8 cellular contexts compared by ENCODE assay signal in genomic region chr12:7130537-7130790, GRCh38. TPM values are rescaled to one million over a fixed set of nuclear protein-coding genes. Genes with fewer than 3 reads are reported as not detected.
DNase-seq lines count a peak whose midpoint lies in the region; ATAC-seq and TF ChIP-seq lines count a peak whose summit lies in the region.

No MANE protein-coding gene starts in this region.

- no peak overlapping the region for H3K27ac ChIP-seq in SK-N-MC

- peaks cover 29% of the 10 kb centered on the region for H3K27me3 Mint-ChIP-seq in glutamatergic neuron (ENCODE audit: unreplicated experiment)

- H3K9ac ChIP-seq in SK-N-MC (ENCODE audit: insufficient read length) (peak overlapping the region; percentile 77), skeletal muscle satellite cell (ENCODE audit: low read depth, low read length) (peak overlapping the region; percentile 47)

- no peak for TF ChIP-seq CTCF in glutamatergic neuron (IDR thresholded peaks at IDR 0.05; ENCODE audit: partially characterized antibody, unreplicated experiment)

- peak overlapping the region; percentile 93 for H3K27ac Mint-ChIP-seq in glutamatergic neuron (ENCODE audit: unreplicated experiment)

- H3K4me2 ChIP-seq in skeletal muscle satellite cell (ENCODE audit: low read length), result peak overlapping the region; percentile 89

- peaks cover 10% of the 10 kb centered on the region for H3K4me1 Mint-ChIP-seq in glutamatergic neuron (ENCODE audit: low read depth, unreplicated experiment)

- H3K4me3 ChIP-seq in SK-N-MC (peak overlapping the region; percentile 81), skeletal muscle satellite cell (ENCODE audit: low read length) (peak overlapping the region; percentile 74)

- H3K4me3 Mint-ChIP-seq in glutamatergic neuron (ENCODE audit: unreplicated experiment), result peak overlapping the region; percentile 95

- H3K9me3 ChIP-seq in SK-N-MC (ENCODE audit: low read depth, low read length), result no peaks in the 10 kb centered on the region
- H3K9me3 ChIP-seq in skeletal muscle satellite cell (replicated peaks; ENCODE audit: low read length), result no peaks in the 10 kb centered on the region

- H3K36me3 ChIP-seq in SK-N-MC (ENCODE audit: insufficient read depth, low read length) (no peaks in the 10 kb centered on the region), skeletal muscle satellite cell (ENCODE audit: insufficient read depth, low read length) (no peaks in the 10 kb centered on the region)

- peaks cover 17% of the 10 kb centered on the region for H3K9me3 Mint-ChIP-seq in glutamatergic neuron (ENCODE audit: unreplicated experiment)

- H3K27me3 ChIP-seq in skeletal muscle satellite cell (ENCODE audit: control insufficient read depth, insufficient read depth, low read length), result peaks cover 14% of the 10 kb centered on the region

- H3K36me3 Mint-ChIP-seq in glutamatergic neuron (ENCODE audit: unreplicated experiment), result peaks cover 16% of the 10 kb centered on the region

- ATAC-seq in GM21619 (IDR thresholded peaks at IDR 0.05; ENCODE audit: unreplicated experiment), result peak; percentile 10

- H3K4me1 ChIP-seq in skeletal muscle satellite cell (ENCODE audit: control insufficient read depth, insufficient read depth, low read length), result peaks cover 20% of the 10 kb centered on the region

- DNase-seq in SK-N-MC (ENCODE audit: low read depth, low spot score) (no peak), glutamatergic neuron (no peak), D341Med (ENCODE audit: low spot score) (no peak), NCI-H524 (lab: John Stamatoyannopoulos, UW) (no peak), T-helper 9 cell (no peak), NCI-H1092 treated with DMSO at 0.1 percent for 48 hours (lab: John Stamatoyannopoulos, UW) (no peak)

RNA-seq across cellular contexts. Expression of gene CLSTN3, which starts 0.3 kb away (rescaled TPM):
- total RNA-seq in glutamatergic neuron (ENCODE audit: unreplicated experiment), result 113 TPM
- 3.5 and 6.6 TPM in 2 replicates for total RNA-seq in skeletal muscle satellite cell (2012; rRNA removed)

RNA-seq across cellular contexts. Expression of gene RBP5, which starts 1.8 kb away (rescaled TPM):
- total RNA-seq in glutamatergic neuron (ENCODE audit: unreplicated experiment), result 1.2 TPM
- not detected in 2 replicates for total RNA-seq in skeletal muscle satellite cell (2012; rRNA removed)

RNA-seq across cellular contexts. Expression of gene C1RL, which starts 21.4 kb away (rescaled TPM):
- 12.8 TPM for total RNA-seq in glutamatergic neuron (ENCODE audit: unreplicated experiment)
- 13.8 and 17.0 TPM in 2 replicates for total RNA-seq in skeletal muscle satellite cell (2012; rRNA removed)

RNA-seq across cellular contexts. Expression of gene C1R, which starts 38.2 kb away (rescaled TPM):
- 1.0 TPM for total RNA-seq in glutamatergic neuron (ENCODE audit: unreplicated experiment)
- 17.5 and 83.7 TPM in 2 replicates for total RNA-seq in skeletal muscle satellite cell (2012; rRNA removed)

RNA-seq across cellular contexts. Expression of gene PEX5, which starts 59.0 kb away (rescaled TPM):
- total RNA-seq in glutamatergic neuron (ENCODE audit: unreplicated experiment), result 71.0 TPM
- total RNA-seq in skeletal muscle satellite cell (2012; rRNA removed), result 26.9 and 31.0 TPM in 2 replicates
